In the genomic region with DNA sequence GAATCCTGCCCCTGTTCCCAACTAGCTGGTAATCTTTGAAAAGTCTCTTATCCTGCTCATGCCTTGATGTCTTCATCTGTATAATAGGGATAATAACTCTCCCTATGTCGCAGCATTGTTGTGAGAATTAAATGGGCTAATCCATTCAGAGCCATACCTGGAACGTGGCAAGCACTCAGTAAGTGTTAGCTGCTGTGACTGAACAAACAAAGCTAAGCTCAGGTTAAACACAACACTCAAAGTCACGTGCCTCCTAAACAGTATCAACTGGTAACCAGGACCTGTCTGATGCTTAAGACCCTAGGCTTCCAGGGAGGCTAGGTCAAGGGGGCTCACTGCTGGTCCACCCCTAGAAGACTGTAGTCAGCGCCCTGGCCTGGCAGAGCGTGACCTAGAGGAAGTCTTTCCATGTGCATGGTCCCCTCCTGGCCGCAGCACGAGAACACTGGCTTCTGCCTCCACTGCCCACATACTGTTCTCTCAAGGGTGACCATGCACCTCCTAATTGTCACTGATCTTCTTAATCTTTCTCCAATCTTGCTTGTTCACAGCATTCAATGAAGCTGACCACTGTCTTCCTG, we compare ENCODE assay signal across 30 cellular contexts.
A peak's percentile ranks its signal among the peaks of the same experiment; 100 is the strongest.
DNase-seq lines count a peak whose midpoint lies in the region; ATAC-seq, FAIRE-seq and TF ChIP-seq lines count a peak whose summit lies in the region.
"Had no signal": no experiment of that assay in that cellular context is flagged by ENCODE, and none has a peak within 500 bp of the region (broad histone marks: within the 10 kb centered on the region; RNA-seq: fewer than 3 reads in every experiment).

No MANE protein-coding gene starts in this region.

- CTCF ChIA-PET in A673 (lab: Charles Lee) = no interaction called here

- H3K27me3 Mint-ChIP-seq in T-helper 17 cell = peaks cover 7% of the 10 kb centered on the region
- H3K27me3 Mint-ChIP-seq: activated naive CD8-positive, alpha-beta T cell treated with anti-CD3 and anti-CD28 coated beads for 36 hours had no signal

- no peaks in the 10 kb centered on the region for H3K4me1 Mint-ChIP-seq in T-helper 17 cell
- H3K4me1 Mint-ChIP-seq: activated naive CD8-positive, alpha-beta T cell treated with anti-CD3 and anti-CD28 coated beads for 36 hours had no signal

- in situ Hi-C loops in T47D (cut with HindIII; ENCODE audit: low pct_unique_long_range_greater_than_20kb, low sequenced_read_pairs) = no loop called here

- TF ChIP-seq CTCF in breast epithelium (IDR thresholded peaks at IDR 0.05) (no peak), bronchial epithelial cell (IDR thresholded peaks at IDR 0.05; ENCODE audit: insufficient read depth, low read length, severe bottlenecking) (no peak), upper lobe of right lung (IDR thresholded peaks at IDR 0.05) (no peak), A673 (conservative IDR thresholded peaks at IDR 0.05; ENCODE audit: low read depth, low read length) (no peak)

- peak; percentile 73 for FAIRE-seq in bronchial epithelial cell (lab: Jason Lieb, UNC)
- FAIRE-seq: frontal cortex had no signal

- no peaks in the 10 kb centered on the region for H3K27me3 ChIP-seq in breast epithelium
- no peaks in the 10 kb centered on the region for H3K27me3 ChIP-seq in bronchial epithelial cell (ENCODE audit: control insufficient read depth, insufficient read depth, low read length)
- no peaks in the 10 kb centered on the region for H3K27me3 ChIP-seq in upper lobe of right lung
- H3K27me3 ChIP-seq in A673 (replicated peaks; ENCODE audit: insufficient read depth, low read depth, low read length, poor library complexity) = no peaks in the 10 kb centered on the region
- H3K27me3 ChIP-seq: ascending aorta, BE2C, esophagus squamous epithelium, right lobe of liver had no signal

- no peaks in the 10 kb centered on the region for H3K9me3 ChIP-seq in breast epithelium
- no peaks in the 10 kb centered on the region for H3K9me3 ChIP-seq in upper lobe of right lung
- H3K9me3 ChIP-seq in T-helper 17 cell (ENCODE audit: control insufficient read depth, low read length, poor library complexity, severe bottlenecking) = no peaks in the 10 kb centered on the region
- no peaks in the 10 kb centered on the region for H3K9me3 ChIP-seq in A673 (ENCODE audit: low read depth, low read length, poor library complexity, severe bottlenecking)
- H3K9me3 ChIP-seq: ascending aorta, BE2C, esophagus squamous epithelium, neutrophil, right lobe of liver had no signal

- H3K36me3 Mint-ChIP-seq in T-helper 17 cell (ENCODE audit: low read depth) = peaks cover 4% of the 10 kb centered on the region
- H3K36me3 Mint-ChIP-seq: activated naive CD8-positive, alpha-beta T cell treated with anti-CD3 and anti-CD28 coated beads for 36 hours; type B pancreatic cell had no signal

- POLR2A ChIA-PET in A673 (lab: Charles Lee; ENCODE audit: low non-redundant PET) = no interaction called here

- no peak for TF ChIP-seq POLR2A in breast epithelium (IDR thresholded peaks at IDR 0.05)

- H3K4me3 ChIP-seq in breast epithelium = no peak overlapping the region
- no peak overlapping the region for H3K4me3 ChIP-seq in bronchial epithelial cell (ENCODE audit: low read depth, low read length)
- no peak overlapping the region for H3K4me3 ChIP-seq in upper lobe of right lung
- no peak overlapping the region for H3K4me3 ChIP-seq in A673 (ENCODE audit: low read depth, low read length, poor library complexity, severe bottlenecking)
- H3K4me3 ChIP-seq: ascending aorta, esophagus squamous epithelium, right lobe of liver had no signal

- no peak overlapping the region for H3K27ac Mint-ChIP-seq in T-helper 17 cell
- H3K27ac Mint-ChIP-seq: activated naive CD8-positive, alpha-beta T cell treated with anti-CD3 and anti-CD28 coated beads for 36 hours; dendritic cell treated with granulocyte-macrophage colony-stimulating factor and Interleukin-4, amounts not matched to agents 40 ng/mL and 50 ng/mL, for 4 days; progenitor cell of endocrine pancreas; T-helper 1 cell treated with Interleukin-12 subunit alpha and Interleukin-12 subunit beta and Interleukin-4 antibody, amounts not matched to agents 30 μg/mL and 1 μg/mL, for 36 hours; type B pancreatic cell had no signal

- intact Hi-C loops in breast epithelium (cut with DNase I; ENCODE audit: low total_unique reads) = no loop called here
- intact Hi-C loops in upper lobe of right lung (cut with DNase I) = no loop called here
- intact Hi-C loops in A673 (cut with micrococcal nuclease; ENCODE audit: unreplicated experiment) = no loop called here

- ATAC-seq in upper lobe of right lung (peak; percentile 71), T-helper 17 cell (no peak), HG02642 (IDR thresholded peaks at IDR 0.05; ENCODE audit: poor library complexity, unreplicated experiment) (no peak)
- ATAC-seq: left cardiac atrium had no signal

- peak; percentile 30 to 38 for DNase-seq in T47D (ENCODE audit: low read depth in 1 of 2, low spot score in 1 of 2)
- DNase-seq in breast epithelium (ENCODE audit: low spot score in 2 of 2) = no peak
- peak; percentile 69 for DNase-seq in NCI-H510A (lab: John Stamatoyannopoulos, UW)
- no peak for DNase-seq in bronchial epithelial cell (ENCODE audit: low read depth)
- DNase-seq in upper lobe of right lung = no peak
- no peak for DNase-seq in T-helper 17 cell
- no peak for DNase-seq in A673 (ENCODE audit: low spot score)
- DNase-seq: ACHN; activated CD8-positive, alpha-beta memory T cell treated with anti-CD3 and anti-CD28 coated beads for 24 hours; activated effector memory CD4-positive, alpha-beta T cell treated with Interleukin-2 at 50 U/mL for 16 hours; activated naive CD8-positive, alpha-beta T cell treated with anti-CD3 and anti-CD28 coated beads for 36 hours; BE2C; central memory CD4-positive, alpha-beta T cell; esophagus squamous epithelium; HCEC 1CT; Kasumi-1; left cardiac atrium; MV-4-11; NCI-H524 treated with DMSO at 0.1 percent for 48 hours; right lobe of liver; stimulated activated CD4-positive, alpha-beta T cell treated with anti-CD3 and anti-CD28 coated beads, Interleukin-12 subunit alpha, Interleukin-12 subunit beta, amount 100 ng/mL, for 4 hours; stimulated activated CD4-positive, alpha-beta T cell treated with anti-CD3 and anti-CD28 coated beads, Interleukin-4, amount 100 ng/mL, for 1 hour had no signal

- H3K4me3 Mint-ChIP-seq in T-helper 17 cell = no peak overlapping the region
- H3K4me3 Mint-ChIP-seq: activated naive CD8-positive, alpha-beta T cell treated with anti-CD3 and anti-CD28 coated beads for 36 hours; dendritic cell treated with granulocyte-macrophage colony-stimulating factor and Interleukin-4, amounts not matched to agents 40 ng/mL and 50 ng/mL, for 4 days; T-helper 1 cell treated with Interleukin-12 subunit alpha and Interleukin-12 subunit beta and Interleukin-4 antibody, amounts not matched to agents 30 μg/mL and 1 μg/mL, for 36 hours; type B pancreatic cell had no signal

- H3K36me3 ChIP-seq in breast epithelium (no peaks in the 10 kb centered on the region), bronchial epithelial cell (ENCODE audit: control insufficient read depth, insufficient read depth, low read length) (peaks cover 3% of the 10 kb centered on the region), upper lobe of right lung (no peaks in the 10 kb centered on the region), A673 (ENCODE audit: insufficient read depth, low read length, poor library complexity, severe bottlenecking) (no peaks in the 10 kb centered on the region)
- H3K36me3 ChIP-seq: ascending aorta, BE2C, esophagus squamous epithelium, neutrophil, right lobe of liver had no signal

- H3K4me1 ChIP-seq in breast epithelium (no peaks in the 10 kb centered on the region), upper lobe of right lung (no peaks in the 10 kb centered on the region), A673 (ENCODE audit: insufficient read depth, low read length, poor library complexity, severe bottlenecking) (peaks cover 7% of the 10 kb centered on the region)
- H3K4me1 ChIP-seq: esophagus squamous epithelium, right lobe of liver had no signal

- BruUV-seq in A673 (replicated peaks; lab: Mats Ljungman, UMichigan) = no TSS peak

- no peak overlapping the region for H3K27ac ChIP-seq in breast epithelium
- no peak overlapping the region for H3K27ac ChIP-seq in upper lobe of right lung
- H3K27ac ChIP-seq in A673 (ENCODE audit: low read depth, low read length, poor library complexity, severe bottlenecking) = no peak overlapping the region
- H3K27ac ChIP-seq: ascending aorta, esophagus squamous epithelium, neutrophil, right lobe of liver had no signal

Comparison
In these comparisons a context has a peak if more than half of its experiments do, and no peak if none do; other contexts are left out.
1. DNase-seq: peak in T47D (2 of 2) and NCI-H510A (single experiment); none in breast epithelium (0 of 2), bronchial epithelial cell (single experiment), upper lobe of right lung (single experiment), T-helper 17 cell (0 of 3) and A673 (single experiment).